ENCODE assay signal across 7 cellular contexts in genomic region chr15:43198556-43198955, GRCh38. TPM values are rescaled to one million over a fixed set of nuclear protein-coding genes. Genes with fewer than 3 reads are reported as not detected.
"Had no signal": no experiment of that assay in that cellular context is flagged by ENCODE, and none has a peak within 500 bp of the region (broad histone marks: within the 10 kb centered on the region; RNA-seq: fewer than 3 reads in every experiment).

No MANE protein-coding gene starts in this region.

RNA-seq across cellular contexts. Expression of gene EPB42, which starts 22.3 kb away (rescaled TPM):
- total RNA-seq: GM23248, GM23338, H1, H4, H7, H9, HFFc6 had no signal
- polyA plus RNA-seq: GM23248, GM23338, H1 had no signal
